In the genomic region with DNA sequence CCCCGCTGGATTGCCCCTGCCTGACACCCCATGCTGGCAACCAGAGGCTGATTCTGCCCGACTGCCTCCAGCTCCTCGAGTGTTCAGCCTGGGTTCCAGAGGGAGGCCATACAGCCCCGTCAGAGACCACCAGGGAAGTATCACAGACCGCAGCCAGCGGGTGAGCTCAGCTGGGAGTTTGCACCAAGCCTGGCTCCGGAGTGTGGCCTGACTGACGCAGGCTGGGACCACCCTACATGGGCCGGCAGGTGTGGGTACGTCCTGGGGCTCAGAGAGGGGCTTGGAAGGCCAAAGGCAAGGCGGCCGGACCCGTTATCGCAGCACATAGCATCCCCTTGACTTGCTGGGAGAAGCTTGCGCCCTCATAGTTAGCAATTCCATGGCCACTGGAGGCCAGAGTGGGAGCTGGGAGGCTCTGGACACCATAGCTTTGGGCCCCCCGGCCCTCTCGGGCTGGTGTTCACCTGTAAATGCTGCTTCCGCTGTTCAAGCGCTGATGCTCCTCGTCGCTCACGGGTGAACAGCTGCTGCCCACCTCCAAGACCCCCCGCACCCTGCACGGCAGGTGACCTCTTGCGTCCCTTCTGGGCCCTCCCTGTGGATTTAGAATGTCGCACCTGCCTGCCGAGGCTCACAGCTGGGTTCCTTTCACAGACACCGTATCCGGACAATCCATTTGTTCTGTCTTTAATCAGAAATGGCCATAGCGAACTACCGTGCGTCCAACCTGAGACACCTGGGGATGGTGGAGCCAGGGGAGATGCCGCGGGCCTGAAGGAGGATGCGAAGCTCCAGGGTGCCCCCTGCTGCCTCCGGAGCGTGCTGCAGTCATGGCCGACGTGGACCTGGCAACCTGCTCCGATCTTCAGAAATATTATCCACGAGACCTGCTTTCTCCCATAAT, we compare ENCODE assay signal across 8 cellular contexts. TPM values are rescaled to one million over a fixed set of nuclear protein-coding genes. Genes with fewer than 3 reads are reported as not detected.
DNase-seq lines count a peak whose midpoint lies in the region; ATAC-seq and TF ChIP-seq lines count a peak whose summit lies in the region.

No MANE protein-coding gene starts in this region.

- no peak overlapping the region for H2AFZ ChIP-seq in OCI-LY1 (ENCODE audit: low read length)

- H3K9me2 ChIP-seq in OCI-LY1 (ENCODE audit: low read depth, low read length) = no peaks in the 10 kb centered on the region

- ATAC-seq in GM19452 (IDR thresholded peaks at IDR 0.05; ENCODE audit: unreplicated experiment) (no peak), HG03095 (IDR thresholded peaks at IDR 0.05; ENCODE audit: unreplicated experiment) (no peak)

- no peaks in the 10 kb centered on the region for H3F3A ChIP-seq in OCI-LY1 (ENCODE audit: insufficient read depth, low read length)

- H3K4me3 ChIP-seq in OCI-LY1 (ENCODE audit: low read depth, low read length, poor library complexity, severe bottlenecking) = no peak overlapping the region
- H3K4me3 ChIP-seq in esophagus squamous epithelium = no peak overlapping the region

- no peak overlapping the region for H3K9ac ChIP-seq in OCI-LY1 (ENCODE audit: low read length)

- H3K36me3 ChIP-seq in OCI-LY1 (ENCODE audit: insufficient read depth, low read length) (no peaks in the 10 kb centered on the region), esophagus squamous epithelium (no peaks in the 10 kb centered on the region)

- no peaks in the 10 kb centered on the region for H4K20me1 ChIP-seq in OCI-LY1 (ENCODE audit: insufficient read depth, low read length)

- H3K4me1 ChIP-seq in OCI-LY1 (ENCODE audit: insufficient read depth, low read length, severe bottlenecking) = peaks cover 15% of the 10 kb centered on the region
- peaks cover 0 to 23% (median 0%) of the 10 kb centered on the region in 3 donors for H3K4me1 ChIP-seq in esophagus squamous epithelium

- H3K4me2 ChIP-seq in OCI-LY1 (ENCODE audit: low read length) = no peak overlapping the region

- TF ChIP-seq CTCF in GM10266 (IDR thresholded peaks at IDR 0.05; ENCODE audit: control insufficient read depth, insufficient read depth, low read depth, missing control alignments) = peak; percentile 81
- peak; percentile 91 for TF ChIP-seq CTCF in OCI-LY1 (IDR thresholded peaks at IDR 0.05; ENCODE audit: low read length)
- peak; percentile 31 to 84 (median 58) for TF ChIP-seq CTCF in esophagus squamous epithelium (IDR thresholded peaks at IDR 0.05)

- DNase-seq in GM10266 (ENCODE audit: extremely low spot score) (peak; percentile 73), KG1 (lab: John Stamatoyannopoulos, UW) (peak; percentile 6), esophagus squamous epithelium (lab: John Stamatoyannopoulos, UW) (no peak), occipital lobe (lab: John Stamatoyannopoulos, UW) (peak; percentile 48)
- DNase-seq in activated T-cell treated with anti-CD3 and anti-CD28 coated beads, Interleukin-2, amount 50 U/mL, for 1 hour = peak; percentile 67

- H3K27ac ChIP-seq in OCI-LY1 (ENCODE audit: low read depth, low read length, poor library complexity, severe bottlenecking) (no peak overlapping the region), esophagus squamous epithelium (no peak overlapping the region)

- whole genome bisulfite sequencing in esophagus squamous epithelium, 2 donors = 28 to 32% methylated on average over 14 of the region's 41 CpGs

- H3K9me3 ChIP-seq in OCI-LY1 (ENCODE audit: low read length) (no peaks in the 10 kb centered on the region), esophagus squamous epithelium (no peaks in the 10 kb centered on the region)

- H3K79me2 ChIP-seq in OCI-LY1 (ENCODE audit: insufficient read depth, low read length) = no peaks in the 10 kb centered on the region

- no peak for TF ChIP-seq POLR2A in esophagus squamous epithelium (IDR thresholded peaks at IDR 0.05)

- H3K27me3 ChIP-seq in OCI-LY1 (ENCODE audit: insufficient read depth, low read length) (no peaks in the 10 kb centered on the region), esophagus squamous epithelium (peaks cover 0 to 20% (median 0%) of the 10 kb centered on the region in 4 donors)

- intact Hi-C loops in esophagus squamous epithelium (cut with DNase I) = loop anchor here (2.0 kb wide), 1 partner anchor 289 kb away; no protein-coding TSS in a partner anchor

RNA-seq across cellular contexts. Expression of gene SLC66A3, which starts 31.2 kb away (rescaled TPM):
- total RNA-seq in esophagus squamous epithelium = 10 to 100 TPM; 15.6 to 27.8 (median 20.2) TPM
- total RNA-seq in occipital lobe = 9.8 TPM
